8 cellular contexts compared by ENCODE assay signal in the genomic region with DNA sequence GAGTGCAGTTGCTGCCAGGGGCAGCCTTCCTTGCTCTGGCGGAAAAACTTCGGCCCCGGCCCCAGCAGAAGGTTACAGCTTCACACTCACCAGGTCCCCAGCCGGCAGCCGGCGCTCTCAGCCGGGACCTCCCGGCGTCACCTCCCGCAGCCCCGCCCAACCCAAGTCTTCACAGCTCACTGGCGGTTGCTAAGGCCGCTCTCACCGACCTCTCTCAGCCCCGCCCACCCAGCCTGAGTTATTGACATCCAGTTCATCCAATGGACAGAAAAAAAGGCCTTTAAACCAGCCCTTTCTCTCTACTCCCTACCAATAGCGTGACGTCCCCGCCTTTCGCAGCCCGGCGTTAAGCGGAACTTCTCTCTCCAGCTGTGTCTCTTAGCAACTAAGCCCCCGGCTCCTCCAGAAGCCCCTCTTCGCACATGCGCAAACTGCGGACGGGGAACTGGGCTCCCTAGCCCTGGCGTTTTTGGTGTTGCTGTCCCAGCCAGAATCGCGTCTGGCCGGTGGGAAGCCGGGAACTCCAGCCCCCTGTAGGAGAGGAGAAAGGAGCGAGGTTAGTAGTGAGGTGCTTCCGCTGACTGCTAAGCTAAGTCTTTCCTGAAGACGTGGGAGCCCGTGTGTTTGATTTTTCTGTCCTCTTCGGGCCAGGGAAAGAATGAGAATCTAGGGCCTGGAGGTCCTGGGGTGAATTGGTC. TPM values are rescaled to one million over a fixed set of nuclear protein-coding genes. Genes with fewer than 3 reads are reported as not detected.
DNase-seq lines count a peak whose midpoint lies in the region; ATAC-seq and TF ChIP-seq lines count a peak whose summit lies in the region.

Gene BBS12 (plus strand): TSS at position 376 of the 698 bp plus-strand sequence. CDS start 9,189 bp downstream, outside the sequence.

- peaks cover 17% of the 10 kb centered on the region for H3K79me2 ChIP-seq in smooth muscle cell (ENCODE audit: low read depth)

- H3K27ac ChIP-seq in smooth muscle cell (ENCODE audit: low read depth) = peak within 1 kb of the TSS; percentile 92

- H3K36me3 ChIP-seq in smooth muscle cell (ENCODE audit: low read depth) = no peaks in the 10 kb centered on the region

- H4K20me1 ChIP-seq in smooth muscle cell (ENCODE audit: low read depth) = no peaks in the 10 kb centered on the region

- H3K9ac ChIP-seq in smooth muscle cell (ENCODE audit: low read depth) = peak within 1 kb of the TSS; percentile 88

- H3F3A ChIP-seq in smooth muscle cell (ENCODE audit: low read depth) = no peaks in the 10 kb centered on the region

- H3K4me3 Mint-ChIP-seq in activated B cell treated with CpG ODN at 0.5 μM for 24 hours = peak within 1 kb of the TSS; percentile 98
- peak within 1 kb of the TSS; percentile 91 to 99 (median 97) for H3K4me3 Mint-ChIP-seq in immature natural killer cell

- H3K4me1 Mint-ChIP-seq in activated B cell treated with CpG ODN at 0.5 μM for 24 hours = peaks cover 13% of the 10 kb centered on the region
- peaks cover 20 to 23% of the 10 kb centered on the region in 2 donors for H3K4me1 Mint-ChIP-seq in immature natural killer cell

- peak; percentile 68 for TF ChIP-seq CTCF in AG09319 (IDR thresholded peaks at IDR 0.05; ENCODE audit: low read depth, low read length)
- TF ChIP-seq CTCF in activated B cell treated with CpG ODN at 0.5 μM for 24 hours (IDR thresholded peaks at IDR 0.05) = no peak
- peak; percentile 16 for TF ChIP-seq CTCF in smooth muscle cell (IDR thresholded peaks at IDR 0.05; ENCODE audit: borderline replicate concordance, insufficient read depth, poor library complexity, severe bottlenecking)

- peaks cover 7% of the 10 kb centered on the region for H3K36me3 Mint-ChIP-seq in activated B cell treated with CpG ODN at 0.5 μM for 24 hours (ENCODE audit: low read depth)
- no peaks in the 10 kb centered on the region for H3K36me3 Mint-ChIP-seq in immature natural killer cell

- CTCF ChIA-PET in activated B cell treated with CpG ODN at 0.5 μM for 24 hours (lab: Charles Lee) = interaction anchor here (0.9 to 2.6 kb wide), 6 partner anchors 15 to 200 kb away, joined by 3 to 11 read pairs (median 6); no protein-coding TSS in a partner anchor

- under 1% methylated on average over 30 of the region's 37 CpGs for WGBS in smooth muscle cell (ENCODE audit: low lambda C conversion rate)

- DNase-seq in AG09319 (ENCODE audit: extremely low read depth, low read depth) (peak; percentile 99), NCI-H226 (peak; percentile 95), activated B cell treated with CpG ODN at 0.5 μM for 24 hours (peak; percentile 90), immature natural killer cell (peak; percentile 99), smooth muscle cell (lab: John Stamatoyannopoulos, UW; ENCODE audit: unreplicated experiment) (peak; percentile 93)
- DNase-seq in central memory CD4-positive, alpha-beta T cell = peak; percentile 99

- no peaks in the 10 kb centered on the region for H3K27me3 ChIP-seq in smooth muscle cell (ENCODE audit: low read depth)

- H3K4me1 ChIP-seq in smooth muscle cell (ENCODE audit: low read depth) = peaks cover 15% of the 10 kb centered on the region

- intact Hi-C loops in activated B cell treated with CpG ODN at 0.5 μM for 24 hours (cut with micrococcal nuclease) = loop anchor here (1.0 to 5.0 kb wide), 11 partner anchors 15 to 1036 kb away; partner anchors contain the start of genes ANXA5, BBS7, BLTP1 and EXOSC9

- peak within 1 kb of the TSS; percentile 91 for H3K4me2 ChIP-seq in smooth muscle cell

- POLR2A ChIA-PET in activated B cell treated with CpG ODN at 0.5 μM for 24 hours (lab: Charles Lee) = interaction anchor here (0.6 to 1.3 kb wide), 4 partner anchors 12 to 1776 kb away, joined by 3 to 6 read pairs (median 4); partner anchors contain the start of gene NUDT6

- ATAC-seq in GM19023 (IDR thresholded peaks at IDR 0.05; ENCODE audit: unreplicated experiment) = peak; percentile 100
- ATAC-seq in HG03280 (IDR thresholded peaks at IDR 0.05; ENCODE audit: unreplicated experiment) = peak; percentile 100
- peak; percentile 97 for ATAC-seq in activated B cell treated with CpG ODN at 0.5 μM for 24 hours (ENCODE audit: low read depth)

- peak within 1 kb of the TSS; percentile 71 for H3K4me3 ChIP-seq in smooth muscle cell

- H3K9me3 ChIP-seq in smooth muscle cell (replicated peaks; ENCODE audit: low read depth) = no peaks in the 10 kb centered on the region

- no peaks in the 10 kb centered on the region for H3K27me3 Mint-ChIP-seq in activated B cell treated with CpG ODN at 0.5 μM for 24 hours
- H3K27me3 Mint-ChIP-seq in immature natural killer cell (ENCODE audit: low read depth in 3 of 3) = peaks cover 6 to 16% (median 8%) of the 10 kb centered on the region in 3 donors

- H3K27ac Mint-ChIP-seq in activated B cell treated with CpG ODN at 0.5 μM for 24 hours (peak within 1 kb of the TSS; percentile 98), immature natural killer cell (peak within 1 kb of the TSS; percentile 93 to 99 (median 96))

- H2AFZ ChIP-seq in smooth muscle cell (ENCODE audit: low read depth) = peak within 1 kb of the TSS; percentile 94

- H3K9me3 Mint-ChIP-seq in activated B cell treated with CpG ODN at 0.5 μM for 24 hours (no peaks in the 10 kb centered on the region), immature natural killer cell (no peaks in the 10 kb centered on the region)

RNA-seq across cellular contexts. Expression of gene BBS12, which starts in this region (rescaled TPM):
- total RNA-seq in activated B cell treated with CpG ODN at 0.5 μM for 24 hours = 2.5 and 3.3 TPM in 2 replicates
- polyA plus RNA-seq in immature natural killer cell = 1 to 10 TPM in 1 of 3 donors, under 1 TPM in 1, not detected in 1; 0.19 to 1.1 TPM
- total RNA-seq in smooth muscle cell = 3.0 and 3.6 TPM in 2 replicates
- polyA plus RNA-seq in smooth muscle cell = 2.7 and 3.7 TPM in 2 replicates

Comparison
In these comparisons a context has a peak if more than half of its experiments do, and no peak if none do; other contexts are left out.
1. Peak in every context shown above with its lines: DNase-seq, ATAC-seq, H3K4me3 ChIP-seq and H3K27ac ChIP-seq.